ENCODE assay signal across 8 cellular contexts in the genomic region with DNA sequence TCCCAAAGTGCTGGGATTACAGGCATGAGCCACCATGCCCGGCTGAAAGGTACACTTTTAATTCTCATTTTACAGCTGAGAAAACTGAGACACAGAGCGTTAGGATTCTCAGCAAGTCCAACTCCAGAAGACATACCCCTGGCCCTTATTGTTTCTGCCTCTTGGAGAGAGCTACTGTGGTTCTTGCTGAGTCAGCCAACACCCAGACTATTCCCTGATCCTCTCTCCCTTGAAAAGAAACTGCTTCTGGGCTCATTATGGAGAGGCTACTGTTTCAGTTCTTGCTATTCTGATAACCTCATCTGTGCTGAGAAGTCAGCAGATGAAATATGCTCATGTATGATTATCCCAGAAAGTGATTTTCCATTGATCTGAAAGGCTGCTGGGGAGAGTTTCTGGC.
"Had no signal": no experiment of that assay in that cellular context is flagged by ENCODE, and none has a peak within 500 bp of the region (broad histone marks: within the 10 kb centered on the region; RNA-seq: fewer than 3 reads in every experiment).

No MANE protein-coding gene starts in this region.

- H3K4me3 ChIP-seq: GM23248 had no signal

- H3K27ac ChIP-seq: GM23248 had no signal

- H3K9ac ChIP-seq: GM23248 had no signal

- H3K9me3 Mint-ChIP-seq: H9, IgD-negative memory B cell had no signal

- DNase-seq: GM23248, GOT3, H9, HCEC 1CT, KBM-7 had no signal

- H3K36me3 Mint-ChIP-seq: IgD-negative memory B cell had no signal

- H3K4me1 Mint-ChIP-seq: IgD-negative memory B cell had no signal

- H3K27ac Mint-ChIP-seq: H9, IgD-negative memory B cell had no signal

- H3K27me3 Mint-ChIP-seq: IgD-negative memory B cell had no signal

- H3K4me3 Mint-ChIP-seq: H9, IgD-negative memory B cell had no signal

- H2AFZ ChIP-seq: GM23248 had no signal

- FAIRE-seq: H54, HTR-8/SVneo had no signal
